ENCODE assay signal across 31 cellular contexts in the genomic region with DNA sequence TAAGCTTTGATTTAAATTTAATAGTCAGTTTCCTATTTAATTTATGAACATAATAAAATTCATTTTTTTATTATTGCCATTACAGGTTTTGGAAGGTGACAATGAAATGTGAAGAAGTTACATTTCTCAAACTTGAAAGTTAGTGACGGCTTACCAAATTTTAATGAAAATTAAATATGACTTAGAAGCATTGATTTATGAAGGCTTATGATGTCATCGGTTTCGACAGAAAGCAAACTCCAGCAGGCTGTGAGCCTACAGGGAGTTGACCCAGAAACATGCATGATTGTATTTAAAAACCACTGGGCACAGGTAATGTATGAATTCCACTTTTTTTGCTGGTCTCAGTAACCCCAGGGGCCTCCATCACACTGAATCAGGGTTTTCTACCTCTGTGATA.
"Had no signal": no experiment of that assay in that cellular context is flagged by ENCODE, and none has a peak within 500 bp of the region (broad histone marks: within the 10 kb centered on the region; RNA-seq: fewer than 3 reads in every experiment).

No MANE protein-coding gene starts in this region.

- H3K4me1 ChIP-seq: colonic mucosa, parathyroid adenoma, right atrium auricular region, sigmoid colon, spleen, testis, tibial artery, upper lobe of right lung, uterus had no signal

- H3K4me3 Mint-ChIP-seq: dendritic cell treated with granulocyte-macrophage colony-stimulating factor and Interleukin-4, amounts not matched to agents 40 ng/mL and 50 ng/mL, for 4 days; endodermal cell; mesothelial cell of epicardium; naive thymus-derived CD4-positive, alpha-beta T cell; nephron; neural progenitor cell; stimulated activated memory B cell treated with anti-CD40 and anti-IgM and Interleukin-4, amounts not matched to agents 10 μg/mL and 1 μg/mL and 100 μg/mL, for 72 hours had no signal

- H2AFZ ChIP-seq: neural progenitor cell, parathyroid adenoma had no signal

- H3K9me3 Mint-ChIP-seq: dendritic cell treated with granulocyte-macrophage colony-stimulating factor and Interleukin-4, amounts not matched to agents 40 ng/mL and 50 ng/mL, for 4 days; endodermal cell; mesothelial cell of epicardium; nephron; neural progenitor cell; stimulated activated memory B cell treated with anti-CD40 and anti-IgM and Interleukin-4, amounts not matched to agents 10 μg/mL and 1 μg/mL and 100 μg/mL, for 72 hours had no signal

- H3K27me3 Mint-ChIP-seq: progenitor cell of endocrine pancreas had no signal

- DNase-seq: colonic mucosa; effector CD8-positive, alpha-beta T cell; endodermal cell; foreskin fibroblast; gastrocnemius medialis; head of caudate nucleus; kidney; mesenchymal stem cell; mucosa of descending colon; naive thymus-derived CD4-positive, alpha-beta T cell; sigmoid colon; spleen; stimulated activated CD4-positive, alpha-beta T cell treated with anti-CD3 and anti-CD28 coated beads, Interleukin-4, amount 100 ng/mL, for 4 hours; stimulated activated naive CD8-positive, alpha-beta T cell treated with anti-CD3 and anti-CD28 coated beads, Interleukin-15, Interleukin-2, amounts not matched to agents 100 U/mL and 50 U/mL, for 24 hours; substantia nigra; testis; tibial artery; upper lobe of right lung; uterus had no signal

- FAIRE-seq: kidney had no signal

- H3K36me3 Mint-ChIP-seq: mesothelial cell of epicardium; neural progenitor cell; stimulated activated memory B cell treated with anti-CD40 and anti-IgM and Interleukin-4, amounts not matched to agents 10 μg/mL and 1 μg/mL and 100 μg/mL, for 72 hours had no signal

- H3K27ac Mint-ChIP-seq: dendritic cell treated with granulocyte-macrophage colony-stimulating factor and Interleukin-4, amounts not matched to agents 40 ng/mL and 50 ng/mL, for 4 days; endodermal cell; mesothelial cell of epicardium; naive thymus-derived CD4-positive, alpha-beta T cell; nephron; neural progenitor cell; progenitor cell of endocrine pancreas; stimulated activated memory B cell treated with anti-CD40 and anti-IgM and Interleukin-4, amounts not matched to agents 10 μg/mL and 1 μg/mL and 100 μg/mL, for 72 hours had no signal

- H3K4me1 Mint-ChIP-seq: endodermal cell had no signal

- H3K9me3 ChIP-seq: colonic mucosa, gastrocnemius medialis, mucosa of descending colon, right atrium auricular region, sigmoid colon, spleen, testis, tibial artery, upper lobe of right lung, uterus had no signal

- H3K27ac ChIP-seq: epithelial cell of prostate, gastrocnemius medialis, neural progenitor cell, parathyroid adenoma, right atrium auricular region, sigmoid colon, spleen, testis, tibial artery, upper lobe of right lung, uterus had no signal

- H3K4me2 ChIP-seq: neural progenitor cell had no signal

- H3K9ac ChIP-seq: neural progenitor cell, parathyroid adenoma had no signal

- H3K36me3 ChIP-seq: colonic mucosa, gastrocnemius medialis, neural progenitor cell, right atrium auricular region, sigmoid colon, spleen, tibial artery, upper lobe of right lung, uterus had no signal

- H3K4me3 ChIP-seq: colonic mucosa, gastrocnemius medialis, lung, mucosa of descending colon, neural progenitor cell, right atrium auricular region, sigmoid colon, spleen, testis, tibial artery, upper lobe of right lung, uterus had no signal

- H3K79me2 ChIP-seq: parathyroid adenoma had no signal

- ATAC-seq: esophagus mucosa; gastrocnemius medialis; left lobe of liver; mucosa of descending colon; naive thymus-derived CD4-positive, alpha-beta T cell; stimulated activated memory B cell treated with anti-CD40 and anti-IgM and Interleukin-4, amounts not matched to agents 10 μg/mL and 1 μg/mL and 100 μg/mL, for 72 hours; stimulated activated naive CD8-positive, alpha-beta T cell treated with anti-CD3 and anti-CD28 coated beads, Interleukin-15, Interleukin-2, amounts not matched to agents 100 U/mL and 50 U/mL, for 24 hours; upper lobe of right lung had no signal

- H3K27me3 ChIP-seq: colonic mucosa, gastrocnemius medialis, neural progenitor cell, right atrium auricular region, sigmoid colon, testis, tibial artery, upper lobe of right lung, uterus had no signal
